Comparison of ENCODE assay signal across 31 cellular contexts in the genomic region with DNA sequence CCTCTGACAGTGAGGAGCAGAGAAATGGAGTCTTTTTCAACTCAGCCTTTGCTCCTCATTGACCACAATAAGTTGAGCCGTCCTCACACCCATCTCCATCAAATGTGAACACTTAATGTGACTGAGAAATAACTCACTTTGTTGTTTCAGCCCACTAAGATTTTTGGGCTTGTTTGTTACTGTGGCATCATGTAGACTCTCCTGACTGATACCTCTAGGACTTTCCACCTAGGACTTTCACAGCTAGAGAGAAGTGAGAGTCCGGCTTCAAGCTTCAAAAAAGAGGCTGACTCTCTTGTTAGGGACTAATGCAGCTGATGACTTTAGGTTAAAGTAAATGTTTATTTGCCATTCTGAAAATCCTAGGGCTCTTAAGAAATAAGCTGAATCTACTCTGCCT.
DNase-seq lines count a peak whose midpoint lies in the region; ATAC-seq, FAIRE-seq and TF ChIP-seq lines count a peak whose summit lies in the region.
"Had no signal": no experiment of that assay in that cellular context is flagged by ENCODE, and none has a peak within 500 bp of the region (broad histone marks: within the 10 kb centered on the region; RNA-seq: fewer than 3 reads in every experiment).

No MANE protein-coding gene starts in this region.

- in situ Hi-C loops in HepG2 (cut with HindIII; ENCODE audit: extremely low pct_ligation_motif_present, low pct_unique_long_range_greater_than_20kb) (no loop called here), K562 (cut with MboI) (no loop called here)

- H3K4me3 ChIP-seq in HepG2 (replicated peaks in 1 of 3; ENCODE audit: insufficient read depth in 1 of 3, low read depth in 2 of 3, low read length in 3 of 3) (no peak overlapping the region), right lobe of liver (no peak overlapping the region), K562 (no peak overlapping the region), kidney (ENCODE audit: low read length in 2 of 2) (no peak overlapping the region)
- H3K4me3 ChIP-seq: A549; BLaER1; BLaER1 treated with 17β-estradiol and CSF1 and Interleukin-3, amounts not matched to agents 10 nM and 100 nM had no signal

- no peaks in the 10 kb centered on the region for H3K36me3 ChIP-seq in HepG2 (replicated peaks in 1 of 2; ENCODE audit: control insufficient read depth in 1 of 2, insufficient read depth in 2 of 2, low read length in 2 of 2)
- H3K36me3 ChIP-seq in right lobe of liver = no peaks in the 10 kb centered on the region
- H3K36me3 ChIP-seq in K562 (ENCODE audit: control insufficient read depth, insufficient read depth, low read length) = no peaks in the 10 kb centered on the region
- no peaks in the 10 kb centered on the region for H3K36me3 ChIP-seq in kidney (ENCODE audit: control insufficient read depth in 1 of 2, insufficient read depth in 2 of 2, low read length in 2 of 2)
- H3K36me3 ChIP-seq: BE2C; BLaER1; BLaER1 treated with 17β-estradiol and CSF1 and Interleukin-3, amounts not matched to agents 10 nM and 100 nM had no signal

- TF ChIP-seq CTCF in HepG2 (CRISPR knock-in tag; IDR thresholded peaks at IDR 0.05) (no peak), right lobe of liver (IDR thresholded peaks at IDR 0.05) (no peak), K562 (IDR thresholded peaks at IDR 0.05 in 2 of 3, conservative IDR thresholded peaks at IDR 0.05 in 1 of 3; ENCODE audit: insufficient read depth in 2 of 3, low read depth in 1 of 3, low read length in 3 of 3) (no peak), kidney (IDR thresholded peaks at IDR 0.05; ENCODE audit: borderline replicate concordance, extremely low read depth, insufficient read depth) (no peak)

- no peak for FAIRE-seq in HepG2 (lab: Jason Lieb, UNC)
- FAIRE-seq in K562 (lab: Jason Lieb, UNC) = no peak
- no peak for FAIRE-seq in kidney (lab: Jason Lieb, UNC)
- FAIRE-seq: A204.1, A549, D721Med had no signal

- H3K27ac ChIP-seq in HepG2 (ENCODE audit: extremely low read length, insufficient read depth, low read length) (no peak overlapping the region), right lobe of liver (no peak overlapping the region), K562 (ENCODE audit: extremely low read depth, low read depth, low read length) (no peak overlapping the region), kidney (ENCODE audit: low read depth in 2 of 2, low read length in 2 of 2) (no peak overlapping the region)
- H3K27ac ChIP-seq: 22Rv1; A549; BLaER1; BLaER1 treated with 17β-estradiol and CSF1 and Interleukin-3, amounts not matched to agents 10 nM and 100 nM; C4-2B had no signal

- H3K4me2 ChIP-seq in HepG2 (ENCODE audit: low read depth, low read length) (no peak overlapping the region), K562 (ENCODE audit: insufficient read depth, low read length) (no peak overlapping the region)
- H3K4me2 ChIP-seq: A549; BLaER1; BLaER1 treated with 17β-estradiol and CSF1 and Interleukin-3, amounts not matched to agents 10 nM and 100 nM had no signal

- POLR2A ChIA-PET in HepG2 (lab: Yijun Ruan, JAX) (no interaction called here), K562 (lab: Yijun Ruan, JAX) (no interaction called here)

- H2AFZ ChIP-seq in HepG2 (ENCODE audit: low read length) (no peak overlapping the region), K562 (ENCODE audit: low read depth, low read length) (no peak overlapping the region)

- CTCF ChIA-PET in HepG2 (lab: Yijun Ruan, JAX; ENCODE audit: low intra/inter-chr PET ratio, low total read pairs) = no interaction called here
- CTCF ChIA-PET in K562 (lab: Yijun Ruan, JAX; ENCODE audit: low intra/inter-chr PET ratio) = no interaction called here

- TF ChIP-seq RAD21 in HepG2 (CRISPR knock-in tag; IDR thresholded peaks at IDR 0.05) = no peak
- no peak for TF ChIP-seq RAD21 in K562 (CRISPR knock-in tag; conservative IDR thresholded peaks at IDR 0.05 in 1 of 2, IDR thresholded peaks at IDR 0.05 in 1 of 2)

- H3K4me1 ChIP-seq in HepG2 (ENCODE audit: insufficient read depth, low read length) (no peaks in the 10 kb centered on the region), right lobe of liver (no peaks in the 10 kb centered on the region), K562 (replicated peaks in 1 of 2; ENCODE audit: control insufficient read depth in 2 of 2, insufficient read depth in 2 of 2, low read length in 2 of 2) (no peaks in the 10 kb centered on the region), kidney (ENCODE audit: control insufficient read depth in 1 of 2, insufficient read depth in 1 of 2, low read depth in 1 of 2, low read length in 2 of 2) (no peaks in the 10 kb centered on the region)
- H3K4me1 ChIP-seq: A549, BE2C, BLaER1, Caco-2 had no signal

- H3K27me3 ChIP-seq in HepG2 (ENCODE audit: control insufficient read depth in 1 of 2, insufficient read depth in 2 of 2, low read length in 2 of 2) (no peaks in the 10 kb centered on the region), right lobe of liver (no peaks in the 10 kb centered on the region), K562 (ENCODE audit: control insufficient read depth in 2 of 2, insufficient read depth in 2 of 2, low read length in 2 of 2) (peaks cover 24 to 33% of the 10 kb centered on the region in 2 experiments; a peak in 4 of 5 replicates)
- H3K27me3 ChIP-seq: BE2C; BLaER1; BLaER1 treated with 17β-estradiol and CSF1 and Interleukin-3, amounts not matched to agents 10 nM and 100 nM had no signal

- H4K20me1 ChIP-seq in HepG2 (ENCODE audit: insufficient read depth, low read length) = no peaks in the 10 kb centered on the region
- H4K20me1 ChIP-seq in K562 (replicated peaks; ENCODE audit: control insufficient read depth, insufficient read depth, low read length) = no peaks in the 10 kb centered on the region
- H4K20me1 ChIP-seq: BLaER1; BLaER1 treated with 17β-estradiol and CSF1 and Interleukin-3, amounts not matched to agents 10 nM and 100 nM had no signal

- ATAC-seq in HepG2 = no peak
- no peak for ATAC-seq in right lobe of liver
- no peak for ATAC-seq in K562
- ATAC-seq: A549; CD8-positive, alpha-beta T cell had no signal

- H3K9ac ChIP-seq in HepG2 (ENCODE audit: insufficient read depth, low read depth, low read length) = no peak overlapping the region
- H3K9ac ChIP-seq in K562 (ENCODE audit: insufficient read depth in 1 of 2, low read depth in 2 of 2, low read length in 2 of 2) = no peak overlapping the region
- H3K9ac ChIP-seq in kidney (ENCODE audit: low read length in 2 of 2) = no peak overlapping the region
- H3K9ac ChIP-seq: BLaER1; BLaER1 treated with 17β-estradiol and CSF1 and Interleukin-3, amounts not matched to agents 10 nM and 100 nM had no signal

- TF ChIP-seq EP300 in HepG2 (IDR thresholded peaks at IDR 0.05; ENCODE audit: low read depth in 2 of 2, low read length in 2 of 2) (no peak), HepG2 (CRISPR knock-in tag; IDR thresholded peaks at IDR 0.05; ENCODE audit: borderline replicate concordance) (no peak), K562 (IDR thresholded peaks at IDR 0.05; ENCODE audit: low read length) (no peak)

- no TSS peak for BruUV-seq in HepG2 (replicated peaks; lab: Mats Ljungman, UMichigan)
- BruUV-seq in K562 (replicated peaks; lab: Mats Ljungman, UMichigan) = no TSS peak

- TF ChIP-seq POLR2A in HepG2 (IDR thresholded peaks at IDR 0.05; ENCODE audit: insufficient read depth in 1 of 2, low read depth in 2 of 2, low read length in 2 of 2) (no peak), right lobe of liver (IDR thresholded peaks at IDR 0.05) (no peak), K562 (conservative IDR thresholded peaks at IDR 0.05) (no peak)

- intact Hi-C loops in HepG2 (cut with micrococcal nuclease; ENCODE audit: unreplicated experiment) = no loop called here
- intact Hi-C loops in right lobe of liver (cut with DNase I) = no loop called here
- intact Hi-C loops in K562 (cut with micrococcal nuclease) = no loop called here
- intact Hi-C loops in kidney (cut with DNase I) = no loop called here

- H3K79me2 ChIP-seq in HepG2 (ENCODE audit: insufficient read depth, low read length) (no peaks in the 10 kb centered on the region), K562 (ENCODE audit: control insufficient read depth, insufficient read depth, low read length) (no peaks in the 10 kb centered on the region)

- WGBS in HepG2 (ENCODE audit: low lambda C conversion rate) = 0% methylated on average over 2 of the region's 2 CpGs
- 29% methylated on average over 2 of the region's 2 CpGs for WGBS in right lobe of liver (ENCODE audit: insufficient coverage, low coverage, low lambda C conversion rate, missing lambda C conversion rate)
- 0% methylated on average over 2 of the region's 2 CpGs for WGBS in K562 (ENCODE audit: insufficient coverage, low coverage, missing lambda C conversion rate)

- H3K9me3 ChIP-seq in HepG2 (ENCODE audit: low read length) (peaks cover 8% of the 10 kb centered on the region; the same call in 1 of the 2 replicates), right lobe of liver (no peaks in the 10 kb centered on the region), K562 (replicated peaks; ENCODE audit: control insufficient read depth, insufficient read depth, low read depth, low read length) (no peaks in the 10 kb centered on the region; the same call in 1 of the 2 replicates), kidney (ENCODE audit: control insufficient read depth in 1 of 2, low read length in 2 of 2) (peaks cover 0 to 7% of the 10 kb centered on the region in 2 donors)
- H3K9me3 ChIP-seq: A549, BE2C, Caco-2 had no signal

- H3K9me1 ChIP-seq in K562 (ENCODE audit: control insufficient read depth, insufficient read depth, low read length) = no peaks in the 10 kb centered on the region

- no peak for DNase-seq in HepG2 (ENCODE audit: low spot score)
- DNase-seq in right lobe of liver = no peak
- DNase-seq in K562 (ENCODE audit: extremely low read depth in 1 of 4, low spot score in 3 of 4) = no peak
- no peak for DNase-seq in kidney
- DNase-seq: 8988T; ACHN; AML-193; BE2C; C1 segment of cervical spinal cord; Caco-2; Calu3; CD4-positive, alpha-beta memory T cell; CD4-positive, alpha-beta T cell; CD4-positive, CD25-positive, alpha-beta regulatory T cell; CD8-positive, alpha-beta memory T cell; CD8-positive, alpha-beta T cell; COR-L47; DMS 273 treated with DMSO at 0.1 percent for 48 hours; DMS153; DMS53; DMS79; DMS79 treated with DMSO at 0.1 percent for 48 hours; DND-41; EL had no signal

TF ChIP-seq in HepG2, 621 proteins besides CTCF, POLR2A, EP300 and RAD21:
- TF ChIP-seq ZNF781 (CRISPR knock-in tag; IDR thresholded peaks at IDR 0.05; ENCODE audit: borderline replicate concordance, not compliant biosample characterization) (no peak), ZNF12 (CRISPR knock-in tag; IDR thresholded peaks at IDR 0.05) (peak; percentile 85)

Comparison
In these comparisons a context has a peak if more than half of its experiments do, and no peak if none do; other contexts are left out.
1. Of the 241 proteins assayed by ChIP-seq in both HepG2 and K562: peak only in HepG2: none; only in K562: none; in both: ZNF12; in neither: 240.